ENCODE assay signal across 1 cellular context in genomic region chr11:44243633-44244343, GRCh38.
TF ChIP-seq lines count a peak whose summit lies in the region.

No MANE protein-coding gene starts in this region.

TF ChIP-seq in HepG2, 621 proteins besides CTCF, POLR2A, EP300 and RAD21 (continued from another document and continues in another):
- no peak for TF ChIP-seq BRF2 (CRISPR knock-in tag; IDR thresholded peaks at IDR 0.05)
- TF ChIP-seq ATF5 (CRISPR knock-in tag; IDR thresholded peaks at IDR 0.05; ENCODE audit: low read depth), result no peak
- TF ChIP-seq RFXAP (CRISPR knock-in tag; IDR thresholded peaks at IDR 0.05; ENCODE audit: borderline replicate concordance), result no peak
- TF ChIP-seq HNRNPUL1 (IDR thresholded peaks at IDR 0.05; ENCODE audit: low read depth, low read length), result no peak
- no peak for TF ChIP-seq IRX3 (CRISPR knock-in tag; IDR thresholded peaks at IDR 0.05; ENCODE audit: borderline replicate concordance, low read depth)
- no peak for TF ChIP-seq ZNF460 (CRISPR knock-in tag; IDR thresholded peaks at IDR 0.05; ENCODE audit: borderline replicate concordance)
- peak; percentile 85 for TF ChIP-seq SP5 (CRISPR knock-in tag; IDR thresholded peaks at IDR 0.05; ENCODE audit: borderline replicate concordance, low read depth)
- 0 out of 2 replicates have a peak, but pooled peaks have one; percentile 31 for TF ChIP-seq HHEX (CRISPR knock-in tag; IDR thresholded peaks at IDR 0.05)
- TF ChIP-seq ZNF556 (CRISPR knock-in tag; IDR thresholded peaks at IDR 0.05; ENCODE audit: borderline replicate concordance), result no peak
- TF ChIP-seq PAX8 (CRISPR knock-in tag; IDR thresholded peaks at IDR 0.05; ENCODE audit: borderline replicate concordance), result no peak
- TF ChIP-seq ZNF790 (CRISPR knock-in tag; IDR thresholded peaks at IDR 0.05; ENCODE audit: borderline replicate concordance), result no peak
- TF ChIP-seq SMAD1 (CRISPR knock-in tag; IDR thresholded peaks at IDR 0.05; ENCODE audit: borderline replicate concordance, low read depth), result no peak
- peak; percentile 47; the same call in 1 of the 2 replicates for TF ChIP-seq FOSL2 (CRISPR knock-in tag; IDR thresholded peaks at IDR 0.05)
- no peak for TF ChIP-seq AFF4 (CRISPR knock-in tag; IDR thresholded peaks at IDR 0.05)
- TF ChIP-seq, protein P1, sequence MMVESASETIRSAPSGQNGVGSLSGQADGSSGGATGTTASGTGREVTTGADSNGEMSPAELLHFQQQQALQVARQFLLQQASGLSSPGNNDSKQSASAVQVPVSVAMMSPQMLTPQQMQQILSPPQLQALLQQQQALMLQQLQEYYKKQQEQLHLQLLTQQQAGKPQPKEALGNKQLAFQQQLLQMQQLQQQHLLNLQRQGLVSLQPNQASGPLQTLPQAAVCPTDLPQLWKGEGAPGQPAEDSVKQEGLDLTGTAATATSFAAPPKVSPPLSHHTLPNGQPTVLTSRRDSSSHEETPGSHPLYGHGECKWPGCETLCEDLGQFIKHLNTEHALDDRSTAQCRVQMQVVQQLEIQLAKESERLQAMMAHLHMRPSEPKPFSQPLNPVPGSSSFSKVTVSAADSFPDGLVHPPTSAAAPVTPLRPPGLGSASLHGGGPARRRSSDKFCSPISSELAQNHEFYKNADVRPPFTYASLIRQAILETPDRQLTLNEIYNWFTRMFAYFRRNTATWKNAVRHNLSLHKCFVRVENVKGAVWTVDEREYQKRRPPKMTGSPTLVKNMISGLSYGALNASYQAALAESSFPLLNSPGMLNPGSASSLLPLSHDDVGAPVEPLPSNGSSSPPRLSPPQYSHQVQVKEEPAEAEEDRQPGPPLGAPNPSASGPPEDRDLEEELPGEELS (CRISPR knock-in tag; IDR thresholded peaks at IDR 0.05), result peak; percentile 72; the same call in 1 of the 2 replicates
- no peak for TF ChIP-seq ZNF362 (CRISPR knock-in tag; IDR thresholded peaks at IDR 0.05; ENCODE audit: borderline replicate concordance)
- no peak for TF ChIP-seq HMGA1 (CRISPR knock-in tag; conservative IDR thresholded peaks at IDR 0.05)
- TF ChIP-seq LCORL (IDR thresholded peaks at IDR 0.05), result no peak
- peak; percentile 58; the same call in 1 of the 2 replicates for TF ChIP-seq LCORL (CRISPR knock-in tag; IDR thresholded peaks at IDR 0.05)
- TF ChIP-seq ZNF564 (CRISPR knock-in tag; IDR thresholded peaks at IDR 0.05), result peak; percentile 52; the same call in 1 of the 2 replicates
- TF ChIP-seq ZBTB7B (CRISPR knock-in tag; IDR thresholded peaks at IDR 0.05), result peak; percentile 65; the same call in 1 of the 2 replicates
- TF ChIP-seq TFAP4 (IDR thresholded peaks at IDR 0.05; ENCODE audit: borderline replicate concordance, low read depth), result peak; percentile 12; the same call in 1 of the 2 replicates
- no peak for TF ChIP-seq SIX4 (CRISPR knock-in tag; IDR thresholded peaks at IDR 0.05)
- TF ChIP-seq ZNF567 (CRISPR knock-in tag; IDR thresholded peaks at IDR 0.05; ENCODE audit: borderline replicate concordance), result peak; percentile 30; the same call in 1 of the 2 replicates
- peak; percentile 79 for TF ChIP-seq ARID5B (CRISPR knock-in tag; IDR thresholded peaks at IDR 0.05)
- no peak for TF ChIP-seq SMARCE1 (IDR thresholded peaks at IDR 0.05; ENCODE audit: borderline replicate concordance)
- TF ChIP-seq, protein P2, sequence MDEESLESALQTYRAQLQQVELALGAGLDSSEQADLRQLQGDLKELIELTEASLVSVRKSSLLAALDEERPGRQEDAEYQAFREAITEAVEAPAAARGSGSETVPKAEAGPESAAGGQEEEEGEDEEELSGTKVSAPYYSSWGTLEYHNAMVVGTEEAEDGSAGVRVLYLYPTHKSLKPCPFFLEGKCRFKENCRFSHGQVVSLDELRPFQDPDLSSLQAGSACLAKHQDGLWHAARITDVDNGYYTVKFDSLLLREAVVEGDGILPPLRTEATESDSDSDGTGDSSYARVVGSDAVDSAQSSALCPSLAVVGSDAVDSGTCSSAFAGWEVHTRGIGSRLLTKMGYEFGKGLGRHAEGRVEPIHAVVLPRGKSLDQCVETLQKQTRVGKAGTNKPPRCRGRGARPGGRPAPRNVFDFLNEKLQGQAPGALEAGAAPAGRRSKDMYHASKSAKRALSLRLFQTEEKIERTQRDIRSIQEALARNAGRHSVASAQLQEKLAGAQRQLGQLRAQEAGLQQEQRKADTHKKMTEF (CRISPR knock-in tag; IDR thresholded peaks at IDR 0.05), result peak; percentile 62
- TF ChIP-seq ZFP90 (CRISPR knock-in tag; IDR thresholded peaks at IDR 0.05; ENCODE audit: borderline replicate concordance), result no peak
- TF ChIP-seq ZNF33A (CRISPR knock-in tag; IDR thresholded peaks at IDR 0.05; ENCODE audit: borderline replicate concordance), result no peak
- TF ChIP-seq, protein P3, sequence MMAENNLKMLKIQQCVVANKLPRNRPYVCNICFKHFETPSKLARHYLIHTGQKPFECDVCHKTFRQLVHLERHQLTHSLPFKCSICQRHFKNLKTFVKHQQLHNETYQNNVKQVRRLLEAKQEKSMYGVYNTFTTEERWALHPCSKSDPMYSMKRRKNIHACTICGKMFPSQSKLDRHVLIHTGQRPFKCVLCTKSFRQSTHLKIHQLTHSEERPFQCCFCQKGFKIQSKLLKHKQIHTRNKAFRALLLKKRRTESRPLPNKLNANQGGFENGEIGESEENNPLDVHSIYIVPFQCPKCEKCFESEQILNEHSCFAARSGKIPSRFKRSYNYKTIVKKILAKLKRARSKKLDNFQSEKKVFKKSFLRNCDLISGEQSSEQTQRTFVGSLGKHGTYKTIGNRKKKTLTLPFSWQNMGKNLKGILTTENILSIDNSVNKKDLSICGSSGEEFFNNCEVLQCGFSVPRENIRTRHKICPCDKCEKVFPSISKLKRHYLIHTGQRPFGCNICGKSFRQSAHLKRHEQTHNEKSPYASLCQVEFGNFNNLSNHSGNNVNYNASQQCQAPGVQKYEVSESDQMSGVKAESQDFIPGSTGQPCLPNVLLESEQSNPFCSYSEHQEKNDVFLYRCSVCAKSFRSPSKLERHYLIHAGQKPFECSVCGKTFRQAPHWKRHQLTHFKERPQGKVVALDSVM (CRISPR knock-in tag; IDR thresholded peaks at IDR 0.05), result no peak
- no peak for TF ChIP-seq SMAD3 (CRISPR knock-in tag; IDR thresholded peaks at IDR 0.05)
- no peak for TF ChIP-seq RFX3 (CRISPR knock-in tag; IDR thresholded peaks at IDR 0.05)
- no peak for TF ChIP-seq ZNF263 (CRISPR knock-in tag; IDR thresholded peaks at IDR 0.05)
- TF ChIP-seq XRCC5 (optimal IDR thresholded peaks at IDR 0.05; ENCODE audit: low read length), result no peak
- TF ChIP-seq CSRNP1 (CRISPR knock-in tag; IDR thresholded peaks at IDR 0.05), result no peak
- no peak for TF ChIP-seq CBX1 (IDR thresholded peaks at IDR 0.05; ENCODE audit: low read depth)
- no peak for TF ChIP-seq POLR2AphosphoS5 (IDR thresholded peaks at IDR 0.05; ENCODE audit: low read depth, low read length)
- TF ChIP-seq KLF11 (CRISPR knock-in tag; IDR thresholded peaks at IDR 0.05), result no peak
- TF ChIP-seq MXI1 (IDR thresholded peaks at IDR 0.05; ENCODE audit: borderline replicate concordance, low read depth, low read length), result no peak
- no peak for TF ChIP-seq SRSF1 (optimal IDR thresholded peaks at IDR 0.05; ENCODE audit: low read depth, low read length)
- peak; percentile 25; the same call in 1 of the 2 replicates for TF ChIP-seq BHLHE40 (IDR thresholded peaks at IDR 0.05; ENCODE audit: low read length)
- TF ChIP-seq ZMAT3 (CRISPR knock-in tag; conservative IDR thresholded peaks at IDR 0.05), result no peak
- TF ChIP-seq ATF7 (IDR thresholded peaks at IDR 0.05), result no peak
- TF ChIP-seq ATF7 (CRISPR knock-in tag; IDR thresholded peaks at IDR 0.05), result no peak
- no peak; the same call in 1 of the 2 replicates for TF ChIP-seq ZNF605 (CRISPR knock-in tag; IDR thresholded peaks at IDR 0.05)
- TF ChIP-seq ZNF343 (CRISPR knock-in tag; IDR thresholded peaks at IDR 0.05), result no peak
- no peak for TF ChIP-seq ZNF773 (CRISPR knock-in tag; IDR thresholded peaks at IDR 0.05; ENCODE audit: borderline replicate concordance)
